8 cellular contexts compared by ENCODE assay signal in the genomic region with DNA sequence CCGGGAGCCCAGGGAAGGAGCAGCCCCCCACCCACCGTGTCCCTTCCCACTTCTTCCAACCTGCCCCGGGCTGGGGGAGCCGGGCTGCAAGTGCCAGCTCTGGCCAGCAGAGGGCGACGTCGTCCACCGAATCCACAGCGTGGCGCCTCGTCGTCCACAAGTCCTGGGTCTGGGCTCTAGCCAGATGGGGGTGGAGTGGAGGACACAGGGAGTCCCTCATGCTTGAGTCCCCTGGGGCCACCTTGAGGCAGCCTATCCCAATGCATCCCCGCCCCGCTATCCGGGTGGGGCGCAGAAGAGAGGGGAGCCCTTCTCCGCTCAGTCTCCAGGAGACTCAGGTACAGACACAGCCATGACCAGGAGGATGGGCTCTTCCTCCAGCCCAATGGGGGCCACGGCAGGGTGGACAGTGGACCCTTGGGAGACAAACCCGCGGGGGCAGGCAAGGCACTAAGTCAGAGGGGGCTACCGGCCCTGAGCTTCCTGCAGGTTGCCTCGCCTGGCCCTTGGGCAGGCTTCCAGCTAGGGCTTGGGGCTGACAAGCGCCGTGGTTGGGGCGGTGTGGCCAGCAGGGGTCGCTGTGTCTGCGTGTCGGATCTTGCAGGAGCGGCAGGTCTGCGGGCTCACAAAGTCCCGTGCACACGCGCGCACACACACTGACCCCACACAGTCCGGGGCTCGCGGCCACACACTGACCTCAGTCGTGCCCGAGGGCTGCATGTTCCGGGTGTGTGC. TPM values are rescaled to one million over a fixed set of nuclear protein-coding genes. Genes with fewer than 3 reads are reported as not detected.
DNase-seq lines count a peak whose midpoint lies in the region; ATAC-seq and TF ChIP-seq lines count a peak whose summit lies in the region.

No MANE protein-coding gene starts in this region.

- BruUV-seq in PC-9 (replicated peaks; lab: Mats Ljungman, UMichigan) = no TSS peak

- H3K27ac Mint-ChIP-seq in CD4-positive, CD25-positive, alpha-beta regulatory T cell = peak overlapping the region in 1 of 3 donors; percentile 52
- peak overlapping the region; percentile 69 for H3K27ac Mint-ChIP-seq in activated T-helper 1 cell treated with anti-CD3 and anti-CD28 coated beads, Interleukin-12 subunit alpha, Interleukin-12 subunit beta, Interleukin-2, Interleukin-4 antibody, amounts not matched to agents 30 ng/mL and 10 ng/mL and 1 ng/mL, durations not matched to agents 14 hours and 24 hours and 36 hours
- no peak overlapping the region for H3K27ac Mint-ChIP-seq in natural killer cell treated with Interleukin-12 subunit alpha and Interleukin-12 subunit beta and Interleukin-15 and Interleukin-18, amount 100 ng/mL, for 72 hours
- H3K27ac Mint-ChIP-seq in stimulated activated memory B cell treated with anti-CD40 and anti-IgM and Interleukin-4, amounts not matched to agents 10 μg/mL and 1 μg/mL and 100 μg/mL, for 72 hours = no peak overlapping the region

- intact Hi-C loops in PC-9 (cut with micrococcal nuclease; ENCODE audit: unreplicated experiment) = loop anchor here (1.0 to 10.0 kb wide), 5 partner anchors 22 to 198 kb away; a partner anchor contains a TSS
- intact Hi-C loops in activated T-helper 1 cell treated with anti-CD3 and anti-CD28 coated beads, Interleukin-12 subunit alpha, Interleukin-12 subunit beta, Interleukin-2, Interleukin-4 antibody, amounts not matched to agents 30 ng/mL and 10 ng/mL and 1 ng/mL, durations not matched to agents 14 hours and 24 hours and 36 hours (cut with micrococcal nuclease) = loop anchor here (1.0 to 5.0 kb wide), 8 partner anchors 22 to 208 kb away; a partner anchor contains a TSS

- H3K36me3 Mint-ChIP-seq in CD4-positive, CD25-positive, alpha-beta regulatory T cell = no peaks in the 10 kb centered on the region
- no peaks in the 10 kb centered on the region for H3K36me3 Mint-ChIP-seq in activated T-helper 1 cell treated with anti-CD3 and anti-CD28 coated beads, Interleukin-12 subunit alpha, Interleukin-12 subunit beta, Interleukin-2, Interleukin-4 antibody, amounts not matched to agents 30 ng/mL and 10 ng/mL and 1 ng/mL, durations not matched to agents 14 hours and 24 hours and 36 hours (ENCODE audit: low read depth)
- no peaks in the 10 kb centered on the region for H3K36me3 Mint-ChIP-seq in natural killer cell treated with Interleukin-12 subunit alpha and Interleukin-12 subunit beta and Interleukin-15 and Interleukin-18, amount 100 ng/mL, for 72 hours
- H3K36me3 Mint-ChIP-seq in stimulated activated memory B cell treated with anti-CD40 and anti-IgM and Interleukin-4, amounts not matched to agents 10 μg/mL and 1 μg/mL and 100 μg/mL, for 72 hours = no peaks in the 10 kb centered on the region

- CTCF ChIA-PET in PC-9 (lab: Charles Lee) = interaction anchor here (0.6 to 2.3 kb wide), 9 partner anchors 21 to 1565 kb away, joined by 3 to 20 read pairs (median 4); no protein-coding TSS in a partner anchor

- peaks cover 0 to 7% (median 3%) of the 10 kb centered on the region in 4 donors for H3K4me1 Mint-ChIP-seq in CD4-positive, CD25-positive, alpha-beta regulatory T cell
- H3K4me1 Mint-ChIP-seq in activated T-helper 1 cell treated with anti-CD3 and anti-CD28 coated beads, Interleukin-12 subunit alpha, Interleukin-12 subunit beta, Interleukin-2, Interleukin-4 antibody, amounts not matched to agents 30 ng/mL and 10 ng/mL and 1 ng/mL, durations not matched to agents 14 hours and 24 hours and 36 hours (ENCODE audit: low read depth) = no peaks in the 10 kb centered on the region
- peaks cover 0 to 3% of the 10 kb centered on the region in 2 donors for H3K4me1 Mint-ChIP-seq in natural killer cell treated with Interleukin-12 subunit alpha and Interleukin-12 subunit beta and Interleukin-15 and Interleukin-18, amount 100 ng/mL, for 72 hours (ENCODE audit: low read depth in 2 of 2)
- H3K4me1 Mint-ChIP-seq in stimulated activated memory B cell treated with anti-CD40 and anti-IgM and Interleukin-4, amounts not matched to agents 10 μg/mL and 1 μg/mL and 100 μg/mL, for 72 hours = peaks cover 7% of the 10 kb centered on the region

- H3K9me2 ChIP-seq in PC-9 (ENCODE audit: insufficient read depth) = no peaks in the 10 kb centered on the region

- no peak overlapping the region for H3K27ac ChIP-seq in CD4-positive, CD25-positive, alpha-beta regulatory T cell (ENCODE audit: insufficient read depth, low read length, poor library complexity, severe bottlenecking)
- no peak overlapping the region for H3K27ac ChIP-seq in PC-9

- H3K79me2 ChIP-seq in PC-9 (ENCODE audit: low read depth) = no peaks in the 10 kb centered on the region

- H3F3A ChIP-seq in PC-9 (ENCODE audit: insufficient read depth, low read depth) = peaks cover 3% of the 10 kb centered on the region; the same call in 1 of the 2 replicates

- no peaks in the 10 kb centered on the region for H3K36me3 ChIP-seq in CD4-positive, CD25-positive, alpha-beta regulatory T cell (ENCODE audit: control insufficient read depth, insufficient read depth, low read length)
- H3K36me3 ChIP-seq in PC-9 (ENCODE audit: low read depth) = no peaks in the 10 kb centered on the region

- TF ChIP-seq CTCF in PC-9 (conservative IDR thresholded peaks at IDR 0.05) = peak; percentile 87
- TF ChIP-seq CTCF in fibroblast of mammary gland (conservative IDR thresholded peaks at IDR 0.05; ENCODE audit: control insufficient read depth, insufficient read depth, low read depth, low read length) = peak; percentile 73

- DNase-seq in CD4-positive, CD25-positive, alpha-beta regulatory T cell = peak; percentile 82 to 92 (median 92)
- DNase-seq in Jurkat, Clone E6-1 (ENCODE audit: low read depth, low spot score) = peak; percentile 73
- DNase-seq in PC-9 (peak; percentile 77 to 83), fibroblast of mammary gland (ENCODE audit: low read depth) (peak; percentile 82)
- peak; percentile 83 for DNase-seq in activated T-helper 1 cell treated with anti-CD3 and anti-CD28 coated beads, Interleukin-12 subunit alpha, Interleukin-12 subunit beta, Interleukin-2, Interleukin-4 antibody, amounts not matched to agents 30 ng/mL and 10 ng/mL and 1 ng/mL, durations not matched to agents 14 hours and 24 hours and 36 hours (ENCODE audit: low spot score)
- DNase-seq in natural killer cell treated with Interleukin-12 subunit alpha and Interleukin-12 subunit beta and Interleukin-15 and Interleukin-18, amount 100 ng/mL, for 72 hours (ENCODE audit: low spot score) = peak; percentile 84

- peaks cover 0 to 1% (median 0%) of the 10 kb centered on the region in 7 donors for H3K9me3 Mint-ChIP-seq in CD4-positive, CD25-positive, alpha-beta regulatory T cell
- no peaks in the 10 kb centered on the region for H3K9me3 Mint-ChIP-seq in activated T-helper 1 cell treated with anti-CD3 and anti-CD28 coated beads, Interleukin-12 subunit alpha, Interleukin-12 subunit beta, Interleukin-2, Interleukin-4 antibody, amounts not matched to agents 30 ng/mL and 10 ng/mL and 1 ng/mL, durations not matched to agents 14 hours and 24 hours and 36 hours
- no peaks in the 10 kb centered on the region for H3K9me3 Mint-ChIP-seq in natural killer cell treated with Interleukin-12 subunit alpha and Interleukin-12 subunit beta and Interleukin-15 and Interleukin-18, amount 100 ng/mL, for 72 hours
- H3K9me3 Mint-ChIP-seq in stimulated activated memory B cell treated with anti-CD40 and anti-IgM and Interleukin-4, amounts not matched to agents 10 μg/mL and 1 μg/mL and 100 μg/mL, for 72 hours = no peaks in the 10 kb centered on the region

- H3K9me3 ChIP-seq in CD4-positive, CD25-positive, alpha-beta regulatory T cell (ENCODE audit: control insufficient read depth in 2 of 2, low read length in 2 of 2) = no peaks in the 10 kb centered on the region
- no peaks in the 10 kb centered on the region for H3K9me3 ChIP-seq in PC-9 (ENCODE audit: insufficient read depth, low read depth)

- peak overlapping the region; percentile 78 for H2AFZ ChIP-seq in PC-9

- no peaks in the 10 kb centered on the region for H4K20me1 ChIP-seq in PC-9 (ENCODE audit: insufficient read depth)

- POLR2A ChIA-PET in PC-9 (lab: Charles Lee; ENCODE audit: unreplicated experiment) = no interaction called here

- peak overlapping the region; percentile 85 for H3K4me2 ChIP-seq in PC-9

- H3K4me3 Mint-ChIP-seq in CD4-positive, CD25-positive, alpha-beta regulatory T cell = peak overlapping the region; percentile 58 to 90 (median 80)
- peak overlapping the region; percentile 67 for H3K4me3 Mint-ChIP-seq in activated T-helper 1 cell treated with anti-CD3 and anti-CD28 coated beads, Interleukin-12 subunit alpha, Interleukin-12 subunit beta, Interleukin-2, Interleukin-4 antibody, amounts not matched to agents 30 ng/mL and 10 ng/mL and 1 ng/mL, durations not matched to agents 14 hours and 24 hours and 36 hours
- H3K4me3 Mint-ChIP-seq in natural killer cell treated with Interleukin-12 subunit alpha and Interleukin-12 subunit beta and Interleukin-15 and Interleukin-18, amount 100 ng/mL, for 72 hours = peak overlapping the region; percentile 65
- H3K4me3 Mint-ChIP-seq in stimulated activated memory B cell treated with anti-CD40 and anti-IgM and Interleukin-4, amounts not matched to agents 10 μg/mL and 1 μg/mL and 100 μg/mL, for 72 hours = peak overlapping the region; percentile 59

- ATAC-seq in CD4-positive, CD25-positive, alpha-beta regulatory T cell (ENCODE audit: low read depth in 2 of 2) = peak; percentile 82 to 84
- ATAC-seq in GM21360 (IDR thresholded peaks at IDR 0.05; ENCODE audit: unreplicated experiment) = peak; percentile 54
- ATAC-seq in natural killer cell treated with Interleukin-12 subunit alpha and Interleukin-12 subunit beta and Interleukin-15 and Interleukin-18, amount 100 ng/mL, for 72 hours = peak; percentile 84
- ATAC-seq in stimulated activated memory B cell treated with anti-CD40 and anti-IgM and Interleukin-4, amounts not matched to agents 10 μg/mL and 1 μg/mL and 100 μg/mL, for 72 hours = peak; percentile 77

- H3K4me1 ChIP-seq in CD4-positive, CD25-positive, alpha-beta regulatory T cell (ENCODE audit: control insufficient read depth, insufficient read depth, low read length, poor library complexity, severe bottlenecking) = peaks cover 11% of the 10 kb centered on the region
- peaks cover 33% of the 10 kb centered on the region for H3K4me1 ChIP-seq in PC-9 (replicated peaks; ENCODE audit: insufficient read depth)

- H3K27me3 ChIP-seq in CD4-positive, CD25-positive, alpha-beta regulatory T cell (ENCODE audit: control insufficient read depth, insufficient read depth, low read length) = peaks cover 2% of the 10 kb centered on the region
- peaks cover 23% of the 10 kb centered on the region for H3K27me3 ChIP-seq in PC-9 (ENCODE audit: insufficient read depth, low read depth)

- H3K27me3 Mint-ChIP-seq in CD4-positive, CD25-positive, alpha-beta regulatory T cell = peaks cover 48% of the 10 kb centered on the region
- H3K27me3 Mint-ChIP-seq in activated T-helper 1 cell treated with anti-CD3 and anti-CD28 coated beads, Interleukin-12 subunit alpha, Interleukin-12 subunit beta, Interleukin-2, Interleukin-4 antibody, amounts not matched to agents 30 ng/mL and 10 ng/mL and 1 ng/mL, durations not matched to agents 14 hours and 24 hours and 36 hours (ENCODE audit: insufficient read depth) = peaks cover 34% of the 10 kb centered on the region
- peaks cover 28 to 29% of the 10 kb centered on the region in 2 donors for H3K27me3 Mint-ChIP-seq in natural killer cell treated with Interleukin-12 subunit alpha and Interleukin-12 subunit beta and Interleukin-15 and Interleukin-18, amount 100 ng/mL, for 72 hours
- peaks cover 50% of the 10 kb centered on the region for H3K27me3 Mint-ChIP-seq in stimulated activated memory B cell treated with anti-CD40 and anti-IgM and Interleukin-4, amounts not matched to agents 10 μg/mL and 1 μg/mL and 100 μg/mL, for 72 hours

- peak overlapping the region; percentile 44 for H3K4me3 ChIP-seq in CD4-positive, CD25-positive, alpha-beta regulatory T cell (ENCODE audit: low read depth, low read length)
- peak overlapping the region; percentile 60 for H3K4me3 ChIP-seq in Jurkat, Clone E6-1 (ENCODE audit: low read length)
- H3K4me3 ChIP-seq in PC-9 = peak overlapping the region; percentile 50
- H3K4me3 ChIP-seq in fibroblast of mammary gland (ENCODE audit: control insufficient read depth, low read depth, low read length) = peak overlapping the region; percentile 44

RNA-seq across cellular contexts. Expression of a gene that starts 5.5 kb away (rescaled TPM):
- not detected for total RNA-seq in CD4-positive, CD25-positive, alpha-beta regulatory T cell
- polyA plus RNA-seq in CD4-positive, CD25-positive, alpha-beta regulatory T cell = not detected
- polyA plus RNA-seq in Jurkat, Clone E6-1 (2012; ENCODE audit: insufficient read depth, insufficient read length) = not detected
- 0.31 and 0.45 TPM in 2 replicates for total RNA-seq in PC-9 (2021)
- total RNA-seq in activated T-helper 1 cell treated with anti-CD3 and anti-CD28 coated beads, Interleukin-12 subunit alpha, Interleukin-12 subunit beta, Interleukin-2, Interleukin-4 antibody, amounts not matched to agents 30 ng/mL and 10 ng/mL and 1 ng/mL, durations not matched to agents 14 hours and 24 hours and 36 hours = not detected in 2 replicates
- total RNA-seq in natural killer cell treated with Interleukin-12 subunit alpha and Interleukin-12 subunit beta and Interleukin-15 and Interleukin-18, amount 100 ng/mL, for 72 hours = not detected

RNA-seq across cellular contexts. Expression of a gene that starts 5.5 kb away (rescaled TPM):
- total RNA-seq in CD4-positive, CD25-positive, alpha-beta regulatory T cell = not detected
- polyA plus RNA-seq in CD4-positive, CD25-positive, alpha-beta regulatory T cell = not detected
- not detected for polyA plus RNA-seq in Jurkat, Clone E6-1 (2012; ENCODE audit: insufficient read depth, insufficient read length)
- not detected in 2 replicates for total RNA-seq in PC-9 (2021)
- not detected in 2 replicates for total RNA-seq in activated T-helper 1 cell treated with anti-CD3 and anti-CD28 coated beads, Interleukin-12 subunit alpha, Interleukin-12 subunit beta, Interleukin-2, Interleukin-4 antibody, amounts not matched to agents 30 ng/mL and 10 ng/mL and 1 ng/mL, durations not matched to agents 14 hours and 24 hours and 36 hours
- not detected for total RNA-seq in natural killer cell treated with Interleukin-12 subunit alpha and Interleukin-12 subunit beta and Interleukin-15 and Interleukin-18, amount 100 ng/mL, for 72 hours

RNA-seq across cellular contexts. Expression of a gene that starts 16.7 kb away (rescaled TPM):
- total RNA-seq in CD4-positive, CD25-positive, alpha-beta regulatory T cell = not detected
- polyA plus RNA-seq in CD4-positive, CD25-positive, alpha-beta regulatory T cell = not detected
- polyA plus RNA-seq in Jurkat, Clone E6-1 (2012; ENCODE audit: insufficient read depth, insufficient read length) = not detected
- total RNA-seq in PC-9 (2021) = not detected in 2 replicates
- not detected in 2 replicates for total RNA-seq in activated T-helper 1 cell treated with anti-CD3 and anti-CD28 coated beads, Interleukin-12 subunit alpha, Interleukin-12 subunit beta, Interleukin-2, Interleukin-4 antibody, amounts not matched to agents 30 ng/mL and 10 ng/mL and 1 ng/mL, durations not matched to agents 14 hours and 24 hours and 36 hours
- total RNA-seq in natural killer cell treated with Interleukin-12 subunit alpha and Interleukin-12 subunit beta and Interleukin-15 and Interleukin-18, amount 100 ng/mL, for 72 hours = not detected

RNA-seq across cellular contexts. Expression of a gene that starts 58.1 kb away (rescaled TPM):
- 17.2 TPM for total RNA-seq in CD4-positive, CD25-positive, alpha-beta regulatory T cell
- 10 to 100 TPM; 17.1 to 22.9 (median 18.0) TPM for polyA plus RNA-seq in CD4-positive, CD25-positive, alpha-beta regulatory T cell
- polyA plus RNA-seq in Jurkat, Clone E6-1 (2012; ENCODE audit: insufficient read depth, insufficient read length) = 133 TPM
- total RNA-seq in PC-9 (2021) = 108 and 112 TPM in 2 replicates
- total RNA-seq in activated T-helper 1 cell treated with anti-CD3 and anti-CD28 coated beads, Interleukin-12 subunit alpha, Interleukin-12 subunit beta, Interleukin-2, Interleukin-4 antibody, amounts not matched to agents 30 ng/mL and 10 ng/mL and 1 ng/mL, durations not matched to agents 14 hours and 24 hours and 36 hours = 68.1 and 71.2 TPM in 2 replicates
- 100 to 1,000 TPM in 1 of 2 donors, 10 to 100 TPM in 1; 72.2 to 107 TPM for total RNA-seq in natural killer cell treated with Interleukin-12 subunit alpha and Interleukin-12 subunit beta and Interleukin-15 and Interleukin-18, amount 100 ng/mL, for 72 hours
